In the genomic region with DNA sequence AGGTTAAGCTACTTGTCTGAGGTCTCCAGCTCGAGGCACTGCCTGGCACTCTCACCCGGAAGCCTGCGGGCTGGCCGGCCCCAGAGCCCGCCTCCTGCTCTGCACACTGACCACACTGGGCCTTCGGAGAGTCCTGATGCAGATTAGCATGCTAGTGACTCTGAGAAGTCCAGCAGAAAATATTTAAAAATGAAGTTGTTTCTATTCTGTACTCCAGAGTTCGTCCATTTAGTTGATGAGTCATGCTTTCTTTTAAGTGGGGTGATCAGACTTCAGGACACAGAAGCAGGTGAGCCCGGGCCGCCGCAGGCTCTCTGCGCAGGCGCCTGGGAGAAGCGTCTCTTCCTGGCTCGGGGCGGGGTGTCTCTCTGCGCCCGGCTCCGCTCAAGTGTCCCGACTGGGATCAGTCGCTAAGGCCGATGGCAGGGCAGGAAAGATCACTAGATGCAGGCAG, we compare ENCODE assay signal across 9 cellular contexts. TPM values are rescaled to one million over a fixed set of nuclear protein-coding genes. Genes with fewer than 3 reads are reported as not detected.
DNase-seq lines count a peak whose midpoint lies in the region; ATAC-seq, FAIRE-seq and TF ChIP-seq lines count a peak whose summit lies in the region.
"Had no signal": no experiment of that assay in that cellular context is flagged by ENCODE, and none has a peak within 500 bp of the region (broad histone marks: within the 10 kb centered on the region; RNA-seq: fewer than 3 reads in every experiment).

No MANE protein-coding gene starts in this region.

- H3K9me3 ChIP-seq in ES-I3 (ENCODE audit: control insufficient read depth, insufficient read depth, low read length) (no peaks in the 10 kb centered on the region), body of pancreas (no peaks in the 10 kb centered on the region), right lobe of liver (no peaks in the 10 kb centered on the region)

- TF ChIP-seq POLR2A in body of pancreas (IDR thresholded peaks at IDR 0.05) (peak in 1 of 3 donors; percentile 41), right lobe of liver (IDR thresholded peaks at IDR 0.05) (no peak)

- H3K27me3 ChIP-seq in body of pancreas = no peaks in the 10 kb centered on the region
- no peaks in the 10 kb centered on the region for H3K27me3 ChIP-seq in right lobe of liver

- FAIRE-seq in D721Med (lab: Jason Lieb, UNC) = no peak

- H3K9ac ChIP-seq in ES-I3 (ENCODE audit: low read depth, low read length) = peak overlapping the region; percentile 23; the same call in 1 of the 2 replicates

- ATAC-seq in body of pancreas (peak; percentile 95), right lobe of liver (peak; percentile 94 to 98 (median 96)), GM21360 (IDR thresholded peaks at IDR 0.05; ENCODE audit: unreplicated experiment) (no peak), SK-N-SH treated with all-trans-retinoic acid at 6 μM for 48 hours (no peak)
- ATAC-seq in stimulated activated naive CD8-positive, alpha-beta T cell treated with anti-CD3 and anti-CD28 coated beads, Interleukin-15, Interleukin-2, amounts not matched to agents 100 U/mL and 50 U/mL, for 24 hours = peak; percentile 11

- WGBS in body of pancreas, 2 donors = 20 to 27% methylated on average over 8 to 21 of the region's 21 CpGs
- WGBS in right lobe of liver (ENCODE audit: insufficient coverage, low coverage, low lambda C conversion rate, missing lambda C conversion rate) = 41% methylated on average over 18 of the region's 21 CpGs

- H3K4me1 ChIP-seq in ES-I3 (ENCODE audit: insufficient read depth, low read length) = peaks cover 63% of the 10 kb centered on the region
- H3K4me1 ChIP-seq in body of pancreas = peaks cover 10% of the 10 kb centered on the region
- H3K4me1 ChIP-seq in right lobe of liver = no peaks in the 10 kb centered on the region

- no peaks in the 10 kb centered on the region for H3K36me3 ChIP-seq in ES-I3 (ENCODE audit: insufficient read depth, low read length)
- H3K36me3 ChIP-seq in body of pancreas (replicated peaks in 1 of 2; ENCODE audit: insufficient read depth in 1 of 2, low read depth in 2 of 2) = no peaks in the 10 kb centered on the region
- H3K36me3 ChIP-seq in right lobe of liver = no peaks in the 10 kb centered on the region

- H3K4me3 ChIP-seq in body of pancreas = no peak overlapping the region
- H3K4me3 ChIP-seq in right lobe of liver = peak overlapping the region; percentile 10 to 37 (median 14)

- TF ChIP-seq CTCF in body of pancreas (IDR thresholded peaks at IDR 0.05) (no peak), right lobe of liver (IDR thresholded peaks at IDR 0.05) (no peak), D721Med (IDR thresholded peaks at IDR 0.05; ENCODE audit: insufficient read depth, missing control alignments) (no peak)

- intact Hi-C loops in body of pancreas (cut with DNase I) = no loop called here
- intact Hi-C loops in right lobe of liver (cut with DNase I) = no loop called here

- peak; percentile 31 for DNase-seq in NCI-H510A (lab: John Stamatoyannopoulos, UW)
- peak; percentile 72 to 82 (median 75) for DNase-seq in body of pancreas
- peak; percentile 65 to 82 (median 81) for DNase-seq in right lobe of liver
- DNase-seq in stimulated activated naive CD8-positive, alpha-beta T cell treated with anti-CD3 and anti-CD28 coated beads, Interleukin-15, Interleukin-2, amounts not matched to agents 100 U/mL and 50 U/mL, for 24 hours = peak; percentile 11
- DNase-seq in D721Med (ENCODE audit: insufficient read length, low spot score) = no peak

- H3K27ac ChIP-seq in body of pancreas (peak overlapping the region in 2 of 4 donors; percentile 12 to 57), right lobe of liver (no peak overlapping the region)
- H3K27ac ChIP-seq: epithelial cell of prostate had no signal

TF ChIP-seq in SK-N-SH treated with all-trans-retinoic acid at 6 μM for 48 hours, 23 proteins besides CTCF, POLR2A, EP300 and RAD21:
- TF ChIP-seq TCF4 (CRISPR knock-in tag; IDR thresholded peaks at IDR 0.05; ENCODE audit: borderline replicate concordance) = no peak
- no peak for TF ChIP-seq SNAI2 (CRISPR knock-in tag; IDR thresholded peaks at IDR 0.05)
- no peak for TF ChIP-seq ZC3H10 (CRISPR knock-in tag; IDR thresholded peaks at IDR 0.05)
- TF ChIP-seq ZFP3 (CRISPR knock-in tag; IDR thresholded peaks at IDR 0.05) = no peak
- TF ChIP-seq TOX (CRISPR knock-in tag; IDR thresholded peaks at IDR 0.05; ENCODE audit: borderline replicate concordance) = no peak
- TF ChIP-seq ZNF565 (CRISPR knock-in tag; conservative IDR thresholded peaks at IDR 0.05; ENCODE audit: low read depth) = no peak
- no peak for TF ChIP-seq TSHZ2 (CRISPR knock-in tag; IDR thresholded peaks at IDR 0.05)

RNA-seq across cellular contexts. Expression of gene FAM240B, which starts 32.5 kb away (rescaled TPM):
- total RNA-seq in body of pancreas = not detected
- not detected for total RNA-seq in right lobe of liver

Comparison
In these comparisons a context has a peak if more than half of its experiments do, and no peak if none do; other contexts are left out.
1. ATAC-seq: peak in body of pancreas (single experiment), right lobe of liver (4 of 4) and stimulated activated naive CD8-positive, alpha-beta T cell treated with anti-CD3 and anti-CD28 coated beads, Interleukin-15, Interleukin-2, amounts not matched to agents 100 U/mL and 50 U/mL, for 24 hours (single experiment); none in GM21360 (single experiment) and SK-N-SH treated with all-trans-retinoic acid at 6 μM for 48 hours (single experiment).
2. H3K4me3 ChIP-seq: peak in right lobe of liver (3 of 3); none in body of pancreas (0 of 2).